In the genomic region with DNA sequence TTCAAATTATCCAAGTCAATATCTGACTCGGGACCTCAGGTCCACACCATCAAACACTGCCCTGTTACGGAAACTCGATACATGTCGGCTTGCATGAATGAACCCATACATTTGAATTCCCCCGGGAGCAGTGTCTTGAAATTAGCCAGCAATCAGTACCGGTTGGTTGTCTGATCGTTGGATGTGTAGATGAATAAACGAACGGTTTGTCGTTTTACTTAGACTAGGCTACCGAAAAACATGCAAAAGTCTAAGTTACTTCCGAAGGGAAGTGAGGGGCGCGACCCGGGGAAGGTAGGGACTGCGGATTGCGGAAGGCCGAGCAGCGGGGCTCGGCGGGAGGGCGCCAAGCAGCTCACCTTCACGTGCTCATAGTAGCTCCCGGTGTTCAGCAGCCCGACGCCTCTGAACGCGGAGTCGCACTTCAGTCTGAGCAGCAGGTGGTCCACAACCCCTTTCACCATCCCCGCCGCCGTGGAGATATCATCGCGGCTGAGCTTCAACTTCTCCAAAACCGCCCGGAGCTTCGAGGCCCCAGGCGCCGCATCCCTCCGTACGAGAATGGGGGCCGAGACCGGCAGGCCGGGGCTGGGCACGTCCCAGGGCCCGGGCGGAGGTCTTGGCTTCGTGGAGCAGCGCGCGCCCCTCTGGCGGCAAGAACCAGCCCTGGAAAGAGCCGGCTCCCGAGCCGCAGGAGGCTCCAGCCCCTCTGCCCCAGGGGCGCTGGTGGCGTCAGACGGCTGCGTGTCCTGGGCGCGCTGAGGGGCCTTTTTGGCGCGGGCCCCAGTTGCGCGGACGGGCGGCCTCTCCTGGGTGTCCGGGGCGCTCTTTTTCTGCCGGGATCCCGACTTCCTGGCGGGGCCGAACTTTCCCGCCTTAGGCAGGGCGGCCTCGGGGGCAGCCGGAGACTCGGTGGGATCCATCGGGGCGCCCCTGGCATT, we compare ENCODE assay signal across 1 cellular context.
TF ChIP-seq lines count a peak whose summit lies in the region.

No MANE protein-coding gene starts in this region.

TF ChIP-seq in GM12878, 131 proteins besides CTCF, POLR2A, EP300 and RAD21 (continued from another document):
- TF ChIP-seq, protein P1, sequence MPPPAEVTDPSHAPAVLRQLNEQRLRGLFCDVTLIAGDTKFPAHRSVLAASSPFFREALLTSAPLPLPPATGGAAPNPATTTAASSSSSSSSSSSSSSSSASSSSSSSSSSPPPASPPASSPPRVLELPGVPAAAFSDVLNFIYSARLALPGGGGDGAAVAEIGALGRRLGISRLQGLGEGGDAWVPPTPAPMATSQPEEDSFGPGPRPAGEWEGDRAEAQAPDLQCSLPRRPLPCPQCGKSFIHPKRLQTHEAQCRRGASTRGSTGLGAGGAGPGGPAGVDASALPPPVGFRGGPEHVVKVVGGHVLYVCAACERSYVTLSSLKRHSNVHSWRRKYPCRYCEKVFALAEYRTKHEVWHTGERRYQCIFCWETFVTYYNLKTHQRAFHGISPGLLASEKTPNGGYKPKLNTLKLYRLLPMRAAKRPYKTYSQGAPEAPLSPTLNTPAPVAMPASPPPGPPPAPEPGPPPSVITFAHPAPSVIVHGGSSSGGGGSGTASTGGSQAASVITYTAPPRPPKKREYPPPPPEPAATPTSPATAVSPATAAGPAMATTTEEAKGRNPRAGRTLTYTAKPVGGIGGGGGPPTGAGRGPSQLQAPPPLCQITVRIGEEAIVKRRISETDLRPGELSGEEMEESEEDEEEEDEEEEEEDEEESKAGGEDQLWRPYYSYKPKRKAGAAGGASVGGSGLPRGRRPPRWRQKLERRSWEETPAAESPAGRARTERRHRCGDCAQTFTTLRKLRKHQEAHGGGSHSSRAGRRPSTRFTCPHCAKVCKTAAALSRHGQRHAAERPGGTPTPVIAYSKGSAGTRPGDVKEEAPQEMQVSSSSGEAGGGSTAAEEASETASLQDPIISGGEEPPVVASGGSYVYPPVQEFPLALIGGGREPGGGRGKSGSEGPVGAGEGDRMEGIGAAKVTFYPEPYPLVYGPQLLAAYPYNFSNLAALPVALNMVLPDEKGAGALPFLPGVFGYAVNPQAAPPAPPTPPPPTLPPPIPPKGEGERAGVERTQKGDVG (CRISPR knock-in tag; IDR thresholded peaks at IDR 0.05): no peak
- TF ChIP-seq YY1 (IDR thresholded peaks at IDR 0.05; ENCODE audit: low read depth, low read length) (peak; percentile 18; the same call in 1 of the 2 replicates), ZNF24 (IDR thresholded peaks at IDR 0.05) (no peak), SIX5 (IDR thresholded peaks at IDR 0.05; ENCODE audit: low read depth, low read length, severe bottlenecking) (no peak), TARDBP (IDR thresholded peaks at IDR 0.05; ENCODE audit: borderline replicate concordance) (no peak), JUND (IDR thresholded peaks at IDR 0.05; ENCODE audit: low read depth, low read length) (no peak), PML (IDR thresholded peaks at IDR 0.05; ENCODE audit: low read length) (peak; percentile 4), ZNF207 (IDR thresholded peaks at IDR 0.05; ENCODE audit: borderline replicate concordance) (no peak), WRNIP1 (IDR thresholded peaks at IDR 0.05; ENCODE audit: borderline replicate concordance, low read depth, low read length) (no peak), SRF (IDR thresholded peaks at IDR 0.05; ENCODE audit: low read depth in 2 of 2, low read length in 2 of 2) (no peak), EGR1 (IDR thresholded peaks at IDR 0.05; ENCODE audit: borderline replicate concordance in 1 of 2, low read depth in 2 of 2, low read length in 2 of 2) (no peak), IKZF2 (IDR thresholded peaks at IDR 0.05) (peak in 1 of 2 experiments; percentile 12; a peak in 1 of 4 replicates), ETV6 (conservative IDR thresholded peaks at IDR 0.05 in 1 of 2, IDR thresholded peaks at IDR 0.05 in 1 of 2; ENCODE audit: borderline replicate concordance in 1 of 2, low read depth in 1 of 2) (peak in 1 of 2 experiments; percentile 32; a peak in 1 of 4 replicates), ATF7 (IDR thresholded peaks at IDR 0.05; ENCODE audit: low read depth) (no peak), MEF2A (IDR thresholded peaks at IDR 0.05; ENCODE audit: insufficient read depth, low read depth, low read length) (no peak)
- TF ChIP-seq, protein P2, sequence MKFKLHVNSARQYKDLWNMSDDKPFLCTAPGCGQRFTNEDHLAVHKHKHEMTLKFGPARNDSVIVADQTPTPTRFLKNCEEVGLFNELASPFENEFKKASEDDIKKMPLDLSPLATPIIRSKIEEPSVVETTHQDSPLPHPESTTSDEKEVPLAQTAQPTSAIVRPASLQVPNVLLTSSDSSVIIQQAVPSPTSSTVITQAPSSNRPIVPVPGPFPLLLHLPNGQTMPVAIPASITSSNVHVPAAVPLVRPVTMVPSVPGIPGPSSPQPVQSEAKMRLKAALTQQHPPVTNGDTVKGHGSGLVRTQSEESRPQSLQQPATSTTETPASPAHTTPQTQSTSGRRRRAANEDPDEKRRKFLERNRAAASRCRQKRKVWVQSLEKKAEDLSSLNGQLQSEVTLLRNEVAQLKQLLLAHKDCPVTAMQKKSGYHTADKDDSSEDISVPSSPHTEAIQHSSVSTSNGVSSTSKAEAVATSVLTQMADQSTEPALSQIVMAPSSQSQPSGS (IDR thresholded peaks at IDR 0.05; ENCODE audit: low read length): no peak
- TF ChIP-seq, protein P3, sequence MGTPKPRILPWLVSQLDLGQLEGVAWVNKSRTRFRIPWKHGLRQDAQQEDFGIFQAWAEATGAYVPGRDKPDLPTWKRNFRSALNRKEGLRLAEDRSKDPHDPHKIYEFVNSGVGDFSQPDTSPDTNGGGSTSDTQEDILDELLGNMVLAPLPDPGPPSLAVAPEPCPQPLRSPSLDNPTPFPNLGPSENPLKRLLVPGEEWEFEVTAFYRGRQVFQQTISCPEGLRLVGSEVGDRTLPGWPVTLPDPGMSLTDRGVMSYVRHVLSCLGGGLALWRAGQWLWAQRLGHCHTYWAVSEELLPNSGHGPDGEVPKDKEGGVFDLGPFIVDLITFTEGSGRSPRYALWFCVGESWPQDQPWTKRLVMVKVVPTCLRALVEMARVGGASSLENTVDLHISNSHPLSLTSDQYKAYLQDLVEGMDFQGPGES (IDR thresholded peaks at IDR 0.05): no peak
- TF ChIP-seq, protein P4, sequence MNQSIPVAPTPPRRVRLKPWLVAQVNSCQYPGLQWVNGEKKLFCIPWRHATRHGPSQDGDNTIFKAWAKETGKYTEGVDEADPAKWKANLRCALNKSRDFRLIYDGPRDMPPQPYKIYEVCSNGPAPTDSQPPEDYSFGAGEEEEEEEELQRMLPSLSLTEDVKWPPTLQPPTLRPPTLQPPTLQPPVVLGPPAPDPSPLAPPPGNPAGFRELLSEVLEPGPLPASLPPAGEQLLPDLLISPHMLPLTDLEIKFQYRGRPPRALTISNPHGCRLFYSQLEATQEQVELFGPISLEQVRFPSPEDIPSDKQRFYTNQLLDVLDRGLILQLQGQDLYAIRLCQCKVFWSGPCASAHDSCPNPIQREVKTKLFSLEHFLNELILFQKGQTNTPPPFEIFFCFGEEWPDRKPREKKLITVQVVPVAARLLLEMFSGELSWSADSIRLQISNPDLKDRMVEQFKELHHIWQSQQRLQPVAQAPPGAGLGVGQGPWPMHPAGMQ (IDR thresholded peaks at IDR 0.05; ENCODE audit: borderline replicate concordance): no peak
- TF ChIP-seq, protein P5, sequence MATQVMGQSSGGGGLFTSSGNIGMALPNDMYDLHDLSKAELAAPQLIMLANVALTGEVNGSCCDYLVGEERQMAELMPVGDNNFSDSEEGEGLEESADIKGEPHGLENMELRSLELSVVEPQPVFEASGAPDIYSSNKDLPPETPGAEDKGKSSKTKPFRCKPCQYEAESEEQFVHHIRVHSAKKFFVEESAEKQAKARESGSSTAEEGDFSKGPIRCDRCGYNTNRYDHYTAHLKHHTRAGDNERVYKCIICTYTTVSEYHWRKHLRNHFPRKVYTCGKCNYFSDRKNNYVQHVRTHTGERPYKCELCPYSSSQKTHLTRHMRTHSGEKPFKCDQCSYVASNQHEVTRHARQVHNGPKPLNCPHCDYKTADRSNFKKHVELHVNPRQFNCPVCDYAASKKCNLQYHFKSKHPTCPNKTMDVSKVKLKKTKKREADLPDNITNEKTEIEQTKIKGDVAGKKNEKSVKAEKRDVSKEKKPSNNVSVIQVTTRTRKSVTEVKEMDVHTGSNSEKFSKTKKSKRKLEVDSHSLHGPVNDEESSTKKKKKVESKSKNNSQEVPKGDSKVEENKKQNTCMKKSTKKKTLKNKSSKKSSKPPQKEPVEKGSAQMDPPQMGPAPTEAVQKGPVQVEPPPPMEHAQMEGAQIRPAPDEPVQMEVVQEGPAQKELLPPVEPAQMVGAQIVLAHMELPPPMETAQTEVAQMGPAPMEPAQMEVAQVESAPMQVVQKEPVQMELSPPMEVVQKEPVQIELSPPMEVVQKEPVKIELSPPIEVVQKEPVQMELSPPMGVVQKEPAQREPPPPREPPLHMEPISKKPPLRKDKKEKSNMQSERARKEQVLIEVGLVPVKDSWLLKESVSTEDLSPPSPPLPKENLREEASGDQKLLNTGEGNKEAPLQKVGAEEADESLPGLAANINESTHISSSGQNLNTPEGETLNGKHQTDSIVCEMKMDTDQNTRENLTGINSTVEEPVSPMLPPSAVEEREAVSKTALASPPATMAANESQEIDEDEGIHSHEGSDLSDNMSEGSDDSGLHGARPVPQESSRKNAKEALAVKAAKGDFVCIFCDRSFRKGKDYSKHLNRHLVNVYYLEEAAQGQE (IDR thresholded peaks at IDR 0.05; ENCODE audit: low read depth, low read length): no peak
